15 cellular contexts compared by ENCODE assay signal in the genomic region with DNA sequence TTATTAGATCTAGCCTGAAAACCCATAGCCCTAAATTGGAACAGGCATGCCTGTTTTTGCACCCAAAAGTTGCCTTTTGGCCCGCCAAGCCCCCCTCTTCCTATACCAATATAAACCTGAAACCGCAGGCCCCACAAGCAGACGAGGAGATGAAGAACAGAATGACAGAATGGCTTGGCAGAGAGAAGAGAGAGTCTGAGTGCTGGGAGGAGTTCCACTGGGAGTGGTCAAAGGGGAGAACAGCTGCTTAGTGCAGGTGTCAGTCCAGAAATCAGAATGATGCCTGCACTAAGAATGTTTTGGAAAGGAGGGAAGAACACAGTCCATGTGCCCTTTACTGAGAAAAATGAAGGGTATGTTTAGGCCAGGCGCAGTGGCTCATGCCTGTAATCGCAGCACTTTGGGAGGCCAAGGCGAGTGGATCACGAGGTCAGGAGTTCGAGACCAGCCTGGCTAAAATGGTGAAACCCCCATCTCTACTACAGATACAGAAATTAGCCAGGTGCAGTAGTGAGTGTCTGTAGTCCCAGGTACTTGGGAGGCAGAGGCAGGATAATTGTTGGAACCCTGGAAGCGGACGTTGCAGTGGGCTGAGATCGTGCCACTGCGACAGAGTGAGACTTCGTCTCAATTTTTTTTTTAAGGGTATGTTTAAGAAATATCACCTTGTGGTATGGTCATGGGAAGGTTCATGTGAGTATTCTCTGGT. TPM values are rescaled to one million over a fixed set of nuclear protein-coding genes. Genes with fewer than 3 reads are reported as not detected.
A peak's percentile ranks its signal among the peaks of the same experiment; 100 is the strongest.
DNase-seq lines count a peak whose midpoint lies in the region; ATAC-seq, FAIRE-seq and TF ChIP-seq lines count a peak whose summit lies in the region.
"Had no signal": no experiment of that assay in that cellular context is flagged by ENCODE, and none has a peak within 500 bp of the region (broad histone marks: within the 10 kb centered on the region; RNA-seq: fewer than 3 reads in every experiment).

No MANE protein-coding gene starts in this region.

- H3K4me1 Mint-ChIP-seq in activated T-cell treated with anti-CD3 and anti-CD28 coated beads, Interleukin-2, amount 50 U/mL, for 4 hours (ENCODE audit: low read depth): peaks cover 92% of the 10 kb centered on the region

- no peak overlapping the region for H3K23ac ChIP-seq in H1 (ENCODE audit: insufficient read length)

- no peak for TF ChIP-seq POLR2A in H1 (IDR thresholded peaks at IDR 0.05; ENCODE audit: control extremely low read depth in 1 of 2, low read depth in 2 of 2, low read length in 2 of 2)

- TF ChIP-seq CTCF in Loucy (conservative IDR thresholded peaks at IDR 0.05; ENCODE audit: low read length): no peak
- no peak for TF ChIP-seq CTCF in H1 (IDR thresholded peaks at IDR 0.05; ENCODE audit: control extremely low read depth in 1 of 3, insufficient read depth in 1 of 3, low read depth in 1 of 3, low read length in 3 of 3)
- TF ChIP-seq CTCF in psoas muscle (IDR thresholded peaks at IDR 0.05): no peak

- H3K79me2 ChIP-seq in Loucy (ENCODE audit: insufficient read depth, low read length): peaks cover 100% of the 10 kb centered on the region
- H3K79me2 ChIP-seq in H1 (ENCODE audit: control insufficient read depth in 1 of 2, insufficient read depth in 2 of 2, low read length in 2 of 2): peaks cover 85 to 100% of the 10 kb centered on the region in 2 experiments

- no peak overlapping the region for H3K56ac ChIP-seq in H1 (replicated peaks; ENCODE audit: insufficient read length, low read depth, low read length)

- H4K8ac ChIP-seq in H1 (ENCODE audit: extremely low read depth, insufficient read depth, low read length): no peak overlapping the region

- H3F3A ChIP-seq in Loucy (ENCODE audit: low read depth): peaks cover 14% of the 10 kb centered on the region

- H4K91ac ChIP-seq in H1 (replicated peaks; ENCODE audit: insufficient read length, low read length): no peak overlapping the region

- H3K23me2 ChIP-seq in H1 (ENCODE audit: low read depth, low read length): no peaks in the 10 kb centered on the region

- H2BK12ac ChIP-seq in H1 (ENCODE audit: low read depth, low read length): no peak overlapping the region

- POLR2A ChIA-PET in H1 (lab: Charles Lee; ENCODE audit: partially characterized antibody): interaction anchor here (1.1 to 1.2 kb wide), 2 partner anchors 8 to 9 kb away, joined by 3 to 4 read pairs; no protein-coding TSS in a partner anchor

- CTCF ChIA-PET in H1 (lab: Charles Lee; ENCODE audit: partially characterized antibody): no interaction called here

- WGBS in H1 (ENCODE audit: extremely low coverage in 1 of 2, insufficient coverage in 1 of 2, insufficient read length in 1 of 2, insufficient replicate concordance in 2 of 2, low coverage in 1 of 2, low lambda C conversion rate in 2 of 2, missing lambda C conversion rate in 1 of 2), 2 experiments: 95% methylated on average over 13 of the region's 13 CpGs; no CpG with 5 or more reads in 1 of the 2 experiments
- 48 to 55% (median 48%) methylated on average over 13 of the region's 13 CpGs for WGBS in psoas muscle, 3 donors

- no peak overlapping the region for H2BK20ac ChIP-seq in H1 (ENCODE audit: low read length)

- no peak overlapping the region for H3K4ac ChIP-seq in H1 (replicated peaks; ENCODE audit: insufficient read length, low read depth, low read length)

- no peak for ATAC-seq in activated T-cell treated with anti-CD3 and anti-CD28 coated beads, Interleukin-2, amount 50 U/mL, for 4 hours
- ATAC-seq in psoas muscle: peak; percentile 79 to 86 (median 83)
- ATAC-seq in GM21737 (IDR thresholded peaks at IDR 0.05; ENCODE audit: unreplicated experiment): no peak

- H3K27me3 Mint-ChIP-seq in activated T-cell treated with anti-CD3 and anti-CD28 coated beads, Interleukin-2, amount 50 U/mL, for 4 hours (ENCODE audit: low read depth): no peaks in the 10 kb centered on the region

- H3K18ac ChIP-seq in H1 (ENCODE audit: extremely low read depth, low read length): no peak overlapping the region

- H3K4me3 Mint-ChIP-seq in activated T-cell treated with anti-CD3 and anti-CD28 coated beads, Interleukin-2, amount 50 U/mL, for 4 hours: peak overlapping the region; percentile 39

- TF ChIP-seq RAD21 in H1 (IDR thresholded peaks at IDR 0.05 in 1 of 2, conservative IDR thresholded peaks at IDR 0.05 in 1 of 2; ENCODE audit: low read depth in 2 of 2, low read length in 2 of 2): no peak

- intact Hi-C loops in psoas muscle (cut with DNase I): loop anchor here in 1 of 2 donors (5.0 kb wide), 1 partner anchor 46 kb away; no protein-coding TSS in a partner anchor

- H4K5ac ChIP-seq in H1 (ENCODE audit: insufficient read length, low read depth, low read length): no peak overlapping the region

- no peak overlapping the region for H3K27ac ChIP-seq in H1 (ENCODE audit: low read depth, low read length)
- H3K27ac ChIP-seq in psoas muscle: peak overlapping the region; percentile 99
- H3K27ac ChIP-seq: SJSA1 had no signal

- H3K4me3 ChIP-seq in Loucy (ENCODE audit: low read length, poor library complexity, severe bottlenecking) (peak overlapping the region; percentile 23), H1 (ENCODE audit: extremely low read depth in 1 of 4, insufficient read depth in 2 of 4, low read depth in 3 of 4, low read length in 4 of 4) (no peak overlapping the region), psoas muscle (no peak overlapping the region)
- H3K4me3 ChIP-seq: dorsolateral prefrontal cortex, SJSA1 had no signal

- H3K36me3 ChIP-seq in Loucy (ENCODE audit: insufficient read depth, low read length) (no peaks in the 10 kb centered on the region), H1 (ENCODE audit: control insufficient read depth in 2 of 4, insufficient read depth in 4 of 4, low read length in 3 of 4) (no peaks in the 10 kb centered on the region), psoas muscle (ENCODE audit: insufficient read depth in 1 of 2, low read depth in 1 of 2) (no peaks in the 10 kb centered on the region)
- H3K36me3 ChIP-seq: SJSA1 had no signal

- H2BK15ac ChIP-seq in H1 (ENCODE audit: low read length): no peak overlapping the region

- H4K20me1 ChIP-seq in Loucy (ENCODE audit: insufficient read depth, low read length, poor library complexity, severe bottlenecking): peaks cover 97% of the 10 kb centered on the region
- H4K20me1 ChIP-seq in H1 (replicated peaks in 1 of 2; ENCODE audit: control insufficient read depth in 1 of 2, insufficient read depth in 2 of 2, low read length in 2 of 2): peaks cover 36 to 45% of the 10 kb centered on the region in 2 experiments

- H3K9ac ChIP-seq in Loucy (ENCODE audit: low read depth, low read length, poor library complexity, severe bottlenecking) (peak overlapping the region; percentile 19), H1 (replicated peaks in 1 of 4; ENCODE audit: extremely low read depth in 1 of 4, low read depth in 3 of 4, low read length in 3 of 4) (no peak overlapping the region)

- no peaks in the 10 kb centered on the region for H3K9me2 ChIP-seq in Loucy (replicated peaks; ENCODE audit: low read depth, low read length)

- TF ChIP-seq EP300 in H1 (IDR thresholded peaks at IDR 0.05; ENCODE audit: borderline replicate concordance in 1 of 2, low read depth in 2 of 2, low read length in 2 of 2): no peak

- no peak overlapping the region for H2BK5ac ChIP-seq in H1 (ENCODE audit: low read depth, low read length)

- H2BK120ac ChIP-seq in H1 (replicated peaks; ENCODE audit: low read depth, low read length): no peak overlapping the region

- FAIRE-seq in H1 (lab: Jason Lieb, UNC): no peak
- FAIRE-seq: HTR-8/SVneo, urothelium cell line had no signal

- no peak overlapping the region for H3K14ac ChIP-seq in H1 (ENCODE audit: insufficient read length)

- peaks cover 6% of the 10 kb centered on the region; the same call in 1 of the 2 replicates for H3K79me1 ChIP-seq in H1 (ENCODE audit: low read depth, low read length)

- H2AFZ ChIP-seq in Loucy (ENCODE audit: low read length): no peak overlapping the region
- H2AFZ ChIP-seq in H1 (ENCODE audit: low read length): no peak overlapping the region

- H3K36me3 Mint-ChIP-seq in activated T-cell treated with anti-CD3 and anti-CD28 coated beads, Interleukin-2, amount 50 U/mL, for 4 hours (ENCODE audit: insufficient read depth): peaks cover 11% of the 10 kb centered on the region

- peak overlapping the region; percentile 88 for H3K4me2 ChIP-seq in Loucy (ENCODE audit: low read depth, low read length, poor library complexity, severe bottlenecking)
- no peak overlapping the region for H3K4me2 ChIP-seq in H1 (ENCODE audit: insufficient read depth in 1 of 2, low read depth in 2 of 2, low read length in 2 of 2)

- no peaks in the 10 kb centered on the region for H3K27me3 ChIP-seq in Loucy (ENCODE audit: insufficient read depth, low read length, poor library complexity, severe bottlenecking)
- no peaks in the 10 kb centered on the region for H3K27me3 ChIP-seq in H1 (replicated peaks in 1 of 4; ENCODE audit: control insufficient read depth in 3 of 4, extremely low read depth in 1 of 4, insufficient read depth in 3 of 4, low read length in 3 of 4)
- H3K27me3 ChIP-seq in psoas muscle (ENCODE audit: insufficient read depth in 3 of 3, low read length in 2 of 3): no peaks in the 10 kb centered on the region
- H3K27me3 ChIP-seq: dorsolateral prefrontal cortex, SJSA1 had no signal

- peaks cover 93% of the 10 kb centered on the region for H3K4me1 ChIP-seq in Loucy (ENCODE audit: insufficient read depth, low read length, poor library complexity, severe bottlenecking)
- peaks cover 0 to 14% (median 1%) of the 10 kb centered on the region in 4 experiments; a peak in 3 of 7 replicates for H3K4me1 ChIP-seq in H1 (replicated peaks in 1 of 4; ENCODE audit: control insufficient read depth in 3 of 4, insufficient read depth in 4 of 4, low read length in 3 of 4)
- H3K4me1 ChIP-seq in psoas muscle: peaks cover 94% of the 10 kb centered on the region

- H2AK5ac ChIP-seq in H1 (ENCODE audit: low read depth, low read length): no peak overlapping the region

- H3K9me3 Mint-ChIP-seq in activated T-cell treated with anti-CD3 and anti-CD28 coated beads, Interleukin-2, amount 50 U/mL, for 4 hours: peaks cover 5% of the 10 kb centered on the region

- H3K9me3 ChIP-seq in Loucy (ENCODE audit: insufficient read depth, low read depth, low read length) (no peaks in the 10 kb centered on the region), H1 (ENCODE audit: insufficient read depth in 2 of 2, low read depth in 1 of 2, low read length in 1 of 2) (no peaks in the 10 kb centered on the region), psoas muscle (no peaks in the 10 kb centered on the region)
- H3K9me3 ChIP-seq: SJSA1 had no signal

- DNase-seq in activated T-cell treated with anti-CD3 and anti-CD28 coated beads, Interleukin-2, amount 50 U/mL, for 4 hours: no peak
- DNase-seq in activated T-cell treated with anti-CD3 and anti-CD28 coated beads for 4 hours (no peak), H1 (ENCODE audit: low read depth in 1 of 2, low spot score in 2 of 2) (no peak), psoas muscle (no peak), GM19238 (ENCODE audit: insufficient read length, low spot score) (no peak)
- no peak for DNase-seq in stimulated activated CD4-positive, alpha-beta T cell treated with anti-CD3 and anti-CD28 coated beads, Interleukin-15, amount 100 ng/mL, for 24 hours
- DNase-seq: amniotic stem cell, dorsolateral prefrontal cortex, mammary epithelial cell, NCI-H1092 treated with DMSO at 0.1 percent for 48 hours had no signal

RNA-seq across cellular contexts. Expression of gene DYRK1A, which starts 9.4 kb away (rescaled TPM):
- total RNA-seq in activated T-cell treated with anti-CD3 and anti-CD28 coated beads, Interleukin-2, amount 50 U/mL, for 4 hours: 10 to 100 TPM; 53.8 to 60.1 (median 56.1) TPM
- total RNA-seq in H1 (2021; fragmentation: NEBNext Ultra II Directional; extraction: Animal tissue kit (Norgen Biotek cat#: 25700)): 61.1 and 64.4 TPM in 2 replicates
- polyA plus RNA-seq in H1 (2011; rRNA removed): 49.3 and 62.2 TPM in 2 replicates
- 48.7 TPM for polyA plus RNA-seq in H1 (2011; cell fraction: cytosol; rRNA removed)
- 90.1 TPM for polyA plus RNA-seq in H1 (2011; cell fraction: nucleus; rRNA removed)
- 24.8 to 31.5 TPM (median 27.6 TPM) in 4 replicates for polyA plus RNA-seq in H1 (2012, experiment 1 of 2)
- polyA plus RNA-seq in H1 (2012, experiment 2 of 2): 1.9 TPM
- polyA plus RNA-seq in H1 (2013, experiment 1 of 2): 23.2 TPM
- 24.9 TPM for polyA plus RNA-seq in H1 (2013, experiment 2 of 2)
- 233 and 267 TPM in 2 replicates for polyA minus RNA-seq in H1 (2011; rRNA and poly(A)+ RNA removed)
- 61.2 TPM for polyA minus RNA-seq in H1 (2011; cell fraction: cytosol; rRNA and poly(A)+ RNA removed)
- 167 TPM for polyA minus RNA-seq in H1 (2011; cell fraction: nucleus; rRNA and poly(A)+ RNA removed)
- total RNA-seq in psoas muscle: 100 to 1,000 TPM in 1 of 4 donors, 10 to 100 TPM in 3; 79.9 to 105 (median 89.3) TPM
- 10 to 100 TPM; 21.5 to 60.8 (median 31.7) TPM for polyA plus RNA-seq in psoas muscle

Comparison
In these comparisons a context has a peak if more than half of its experiments do, and no peak if none do; other contexts are left out.
1. ATAC-seq: peak in psoas muscle (4 of 4); none in activated T-cell treated with anti-CD3 and anti-CD28 coated beads, Interleukin-2, amount 50 U/mL, for 4 hours (0 of 2) and GM21737 (single experiment).